In the genomic region with DNA sequence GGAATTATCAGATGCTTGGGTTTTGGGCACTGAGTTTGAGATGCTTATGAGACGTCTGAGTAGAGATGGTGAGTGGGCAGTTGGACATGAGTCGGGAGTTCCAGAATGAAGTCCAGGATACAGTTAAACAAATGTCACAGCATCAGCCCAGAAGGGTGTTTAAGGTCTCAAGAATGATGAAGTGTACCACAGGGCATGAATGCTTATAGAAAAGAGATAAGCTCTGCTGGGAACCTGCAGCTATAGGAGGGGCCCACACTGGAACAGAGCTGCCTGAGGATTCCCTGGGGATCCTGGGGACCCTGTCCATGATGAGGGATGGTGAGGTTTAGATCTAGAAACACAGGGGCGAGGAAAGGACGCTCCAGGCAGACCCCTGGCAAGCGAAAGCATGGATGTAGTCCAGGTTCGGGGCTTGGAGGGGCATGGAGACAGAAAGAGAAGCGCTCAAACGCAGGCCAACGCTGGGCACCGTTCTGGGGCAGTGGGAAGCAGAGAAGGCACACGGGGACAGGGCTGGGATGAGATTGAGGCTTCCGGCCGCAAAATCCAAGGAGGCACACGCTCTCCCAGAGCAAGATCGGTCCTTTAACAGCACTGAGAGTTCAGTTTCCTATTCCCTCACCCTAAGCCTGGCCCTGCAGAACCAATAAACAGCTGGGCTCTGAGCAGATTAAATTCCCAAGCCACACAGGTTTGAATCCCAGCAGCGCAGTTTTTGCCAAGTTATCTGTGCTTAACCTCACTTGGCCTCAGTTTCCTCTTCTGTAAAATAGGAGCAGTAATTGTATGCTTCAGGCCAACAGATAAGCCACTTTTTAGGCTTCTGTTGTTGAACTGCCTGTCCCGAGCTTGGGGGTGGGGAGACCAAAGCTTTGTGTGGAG, we compare ENCODE assay signal across 1 cellular context.
TF ChIP-seq lines count a peak whose summit lies in the region.

No MANE protein-coding gene starts in this region.

TF ChIP-seq in H1, 55 proteins besides CTCF, POLR2A, EP300 and RAD21:
- TF ChIP-seq CHD1 (IDR thresholded peaks at IDR 0.05; ENCODE audit: low read depth, low read length) (no peak), CREB1 (IDR thresholded peaks at IDR 0.05) (no peak), KDM1A (IDR thresholded peaks at IDR 0.05; ENCODE audit: borderline replicate concordance, low read length) (no peak), TCF12 (IDR thresholded peaks at IDR 0.05; ENCODE audit: low read depth, low read length) (no peak), ZNF274 (IDR thresholded peaks at IDR 0.05; ENCODE audit: borderline replicate concordance, extremely low read depth, low read length) (no peak), USF2 (IDR thresholded peaks at IDR 0.05; ENCODE audit: low read length) (no peak), RXRA (IDR thresholded peaks at IDR 0.05; ENCODE audit: insufficient read depth, low read depth, low read length) (no peak), HDAC2 (IDR thresholded peaks at IDR 0.05; ENCODE audit: borderline replicate concordance in 1 of 2, low read depth in 2 of 2, low read length in 2 of 2) (no peak), POLR2AphosphoS5 (IDR thresholded peaks at IDR 0.05; ENCODE audit: low read depth, low read length) (no peak), SIX5 (IDR thresholded peaks at IDR 0.05; ENCODE audit: low read depth, low read length) (no peak), SAP30 (IDR thresholded peaks at IDR 0.05; ENCODE audit: insufficient read depth, insufficient replicate concordance, low read length) (no peak), KDM4A (IDR thresholded peaks at IDR 0.05; ENCODE audit: low read depth, low read length, severe bottlenecking) (no peak), ATF3 (IDR thresholded peaks at IDR 0.05; ENCODE audit: insufficient read depth, low read depth, low read length) (no peak)
- TF ChIP-seq, protein P1, sequence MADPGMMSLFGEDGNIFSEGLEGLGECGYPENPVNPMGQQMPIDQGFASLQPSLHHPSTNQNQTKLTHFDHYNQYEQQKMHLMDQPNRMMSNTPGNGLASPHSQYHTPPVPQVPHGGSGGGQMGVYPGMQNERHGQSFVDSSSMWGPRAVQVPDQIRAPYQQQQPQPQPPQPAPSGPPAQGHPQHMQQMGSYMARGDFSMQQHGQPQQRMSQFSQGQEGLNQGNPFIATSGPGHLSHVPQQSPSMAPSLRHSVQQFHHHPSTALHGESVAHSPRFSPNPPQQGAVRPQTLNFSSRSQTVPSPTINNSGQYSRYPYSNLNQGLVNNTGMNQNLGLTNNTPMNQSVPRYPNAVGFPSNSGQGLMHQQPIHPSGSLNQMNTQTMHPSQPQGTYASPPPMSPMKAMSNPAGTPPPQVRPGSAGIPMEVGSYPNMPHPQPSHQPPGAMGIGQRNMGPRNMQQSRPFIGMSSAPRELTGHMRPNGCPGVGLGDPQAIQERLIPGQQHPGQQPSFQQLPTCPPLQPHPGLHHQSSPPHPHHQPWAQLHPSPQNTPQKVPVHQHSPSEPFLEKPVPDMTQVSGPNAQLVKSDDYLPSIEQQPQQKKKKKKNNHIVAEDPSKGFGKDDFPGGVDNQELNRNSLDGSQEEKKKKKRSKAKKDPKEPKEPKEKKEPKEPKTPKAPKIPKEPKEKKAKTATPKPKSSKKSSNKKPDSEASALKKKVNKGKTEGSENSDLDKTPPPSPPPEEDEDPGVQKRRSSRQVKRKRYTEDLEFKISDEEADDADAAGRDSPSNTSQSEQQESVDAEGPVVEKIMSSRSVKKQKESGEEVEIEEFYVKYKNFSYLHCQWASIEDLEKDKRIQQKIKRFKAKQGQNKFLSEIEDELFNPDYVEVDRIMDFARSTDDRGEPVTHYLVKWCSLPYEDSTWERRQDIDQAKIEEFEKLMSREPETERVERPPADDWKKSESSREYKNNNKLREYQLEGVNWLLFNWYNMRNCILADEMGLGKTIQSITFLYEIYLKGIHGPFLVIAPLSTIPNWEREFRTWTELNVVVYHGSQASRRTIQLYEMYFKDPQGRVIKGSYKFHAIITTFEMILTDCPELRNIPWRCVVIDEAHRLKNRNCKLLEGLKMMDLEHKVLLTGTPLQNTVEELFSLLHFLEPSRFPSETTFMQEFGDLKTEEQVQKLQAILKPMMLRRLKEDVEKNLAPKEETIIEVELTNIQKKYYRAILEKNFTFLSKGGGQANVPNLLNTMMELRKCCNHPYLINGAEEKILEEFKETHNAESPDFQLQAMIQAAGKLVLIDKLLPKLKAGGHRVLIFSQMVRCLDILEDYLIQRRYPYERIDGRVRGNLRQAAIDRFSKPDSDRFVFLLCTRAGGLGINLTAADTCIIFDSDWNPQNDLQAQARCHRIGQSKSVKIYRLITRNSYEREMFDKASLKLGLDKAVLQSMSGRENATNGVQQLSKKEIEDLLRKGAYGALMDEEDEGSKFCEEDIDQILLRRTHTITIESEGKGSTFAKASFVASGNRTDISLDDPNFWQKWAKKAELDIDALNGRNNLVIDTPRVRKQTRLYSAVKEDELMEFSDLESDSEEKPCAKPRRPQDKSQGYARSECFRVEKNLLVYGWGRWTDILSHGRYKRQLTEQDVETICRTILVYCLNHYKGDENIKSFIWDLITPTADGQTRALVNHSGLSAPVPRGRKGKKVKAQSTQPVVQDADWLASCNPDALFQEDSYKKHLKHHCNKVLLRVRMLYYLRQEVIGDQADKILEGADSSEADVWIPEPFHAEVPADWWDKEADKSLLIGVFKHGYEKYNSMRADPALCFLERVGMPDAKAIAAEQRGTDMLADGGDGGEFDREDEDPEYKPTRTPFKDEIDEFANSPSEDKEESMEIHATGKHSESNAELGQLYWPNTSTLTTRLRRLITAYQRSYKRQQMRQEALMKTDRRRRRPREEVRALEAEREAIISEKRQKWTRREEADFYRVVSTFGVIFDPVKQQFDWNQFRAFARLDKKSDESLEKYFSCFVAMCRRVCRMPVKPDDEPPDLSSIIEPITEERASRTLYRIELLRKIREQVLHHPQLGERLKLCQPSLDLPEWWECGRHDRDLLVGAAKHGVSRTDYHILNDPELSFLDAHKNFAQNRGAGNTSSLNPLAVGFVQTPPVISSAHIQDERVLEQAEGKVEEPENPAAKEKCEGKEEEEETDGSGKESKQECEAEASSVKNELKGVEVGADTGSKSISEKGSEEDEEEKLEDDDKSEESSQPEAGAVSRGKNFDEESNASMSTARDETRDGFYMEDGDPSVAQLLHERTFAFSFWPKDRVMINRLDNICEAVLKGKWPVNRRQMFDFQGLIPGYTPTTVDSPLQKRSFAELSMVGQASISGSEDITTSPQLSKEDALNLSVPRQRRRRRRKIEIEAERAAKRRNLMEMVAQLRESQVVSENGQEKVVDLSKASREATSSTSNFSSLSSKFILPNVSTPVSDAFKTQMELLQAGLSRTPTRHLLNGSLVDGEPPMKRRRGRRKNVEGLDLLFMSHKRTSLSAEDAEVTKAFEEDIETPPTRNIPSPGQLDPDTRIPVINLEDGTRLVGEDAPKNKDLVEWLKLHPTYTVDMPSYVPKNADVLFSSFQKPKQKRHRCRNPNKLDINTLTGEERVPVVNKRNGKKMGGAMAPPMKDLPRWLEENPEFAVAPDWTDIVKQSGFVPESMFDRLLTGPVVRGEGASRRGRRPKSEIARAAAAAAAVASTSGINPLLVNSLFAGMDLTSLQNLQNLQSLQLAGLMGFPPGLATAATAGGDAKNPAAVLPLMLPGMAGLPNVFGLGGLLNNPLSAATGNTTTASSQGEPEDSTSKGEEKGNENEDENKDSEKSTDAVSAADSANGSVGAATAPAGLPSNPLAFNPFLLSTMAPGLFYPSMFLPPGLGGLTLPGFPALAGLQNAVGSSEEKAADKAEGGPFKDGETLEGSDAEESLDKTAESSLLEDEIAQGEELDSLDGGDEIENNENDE (IDR thresholded peaks at IDR 0.05; ENCODE audit: insufficient replicate concordance, low read length): no peak
- TF ChIP-seq, protein P2, sequence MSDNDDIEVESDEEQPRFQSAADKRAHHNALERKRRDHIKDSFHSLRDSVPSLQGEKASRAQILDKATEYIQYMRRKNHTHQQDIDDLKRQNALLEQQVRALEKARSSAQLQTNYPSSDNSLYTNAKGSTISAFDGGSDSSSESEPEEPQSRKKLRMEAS (IDR thresholded peaks at IDR 0.05): no peak
- TF ChIP-seq, protein P3, sequence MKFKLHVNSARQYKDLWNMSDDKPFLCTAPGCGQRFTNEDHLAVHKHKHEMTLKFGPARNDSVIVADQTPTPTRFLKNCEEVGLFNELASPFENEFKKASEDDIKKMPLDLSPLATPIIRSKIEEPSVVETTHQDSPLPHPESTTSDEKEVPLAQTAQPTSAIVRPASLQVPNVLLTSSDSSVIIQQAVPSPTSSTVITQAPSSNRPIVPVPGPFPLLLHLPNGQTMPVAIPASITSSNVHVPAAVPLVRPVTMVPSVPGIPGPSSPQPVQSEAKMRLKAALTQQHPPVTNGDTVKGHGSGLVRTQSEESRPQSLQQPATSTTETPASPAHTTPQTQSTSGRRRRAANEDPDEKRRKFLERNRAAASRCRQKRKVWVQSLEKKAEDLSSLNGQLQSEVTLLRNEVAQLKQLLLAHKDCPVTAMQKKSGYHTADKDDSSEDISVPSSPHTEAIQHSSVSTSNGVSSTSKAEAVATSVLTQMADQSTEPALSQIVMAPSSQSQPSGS (IDR thresholded peaks at IDR 0.05; ENCODE audit: low read length): no peak
